ENCODE assay signal across 8 cellular contexts in genomic region chr17:60525347-60525623, GRCh38. TPM values are rescaled to one million over a fixed set of nuclear protein-coding genes. Genes with fewer than 3 reads are reported as not detected.
DNase-seq lines count a peak whose midpoint lies in the region; ATAC-seq, FAIRE-seq and TF ChIP-seq lines count a peak whose summit lies in the region.

No MANE protein-coding gene starts in this region.

- H3K4me3 Mint-ChIP-seq in activated naive CD8-positive, alpha-beta T cell treated with anti-CD3 and anti-CD28 coated beads for 36 hours, result peak overlapping the region; percentile 99

- WGBS in iPS DF 6.9 (ENCODE audit: insufficient coverage, insufficient read length), result no CpG with 5 or more reads among the region's 8 CpGs
- WGBS in small intestine, 3 donors, result 1 to 2% (median 1%) methylated on average over 8 of the region's 8 CpGs

- no peak for DNase-seq in BJ (ENCODE audit: low read depth)
- DNase-seq in HFF-Myc (ENCODE audit: extremely low read depth, low read depth), result no peak
- DNase-seq in activated naive CD8-positive, alpha-beta T cell treated with anti-CD3 and anti-CD28 coated beads for 36 hours, result no peak
- DNase-seq in iPS DF 6.9 (ENCODE audit: low read depth, low spot score), result no peak
- DNase-seq in small intestine, result no peak
- DNase-seq in GM13976 (ENCODE audit: low spot score), result no peak
- DNase-seq in activated effector memory CD4-positive, alpha-beta T cell treated with anti-CD3 and anti-CD28 coated beads, Interleukin-2, amount 50 U/mL, for 16 hours, result no peak

- FAIRE-seq in small intestine (lab: Jason Lieb, UNC), result no peak

- H3K4me1 Mint-ChIP-seq in activated naive CD8-positive, alpha-beta T cell treated with anti-CD3 and anti-CD28 coated beads for 36 hours, result peaks cover 26% of the 10 kb centered on the region

- no peaks in the 10 kb centered on the region for H3K9me3 ChIP-seq in iPS DF 6.9 (ENCODE audit: control insufficient read depth, insufficient read depth, low read length)
- H3K9me3 ChIP-seq in small intestine (ENCODE audit: control insufficient read depth, low read depth), result no peaks in the 10 kb centered on the region

- peaks cover 3% of the 10 kb centered on the region for H3K36me3 Mint-ChIP-seq in activated naive CD8-positive, alpha-beta T cell treated with anti-CD3 and anti-CD28 coated beads for 36 hours

- POLR2A ChIA-PET in BJ (lab: Charles Lee), result no interaction called here

- H3K9me3 Mint-ChIP-seq in activated naive CD8-positive, alpha-beta T cell treated with anti-CD3 and anti-CD28 coated beads for 36 hours, result no peaks in the 10 kb centered on the region

- in situ Hi-C loops in GM13976 (cut with MboI; ENCODE audit: low sequenced_read_pairs, unreplicated experiment), result no loop called here

- H3K36me3 ChIP-seq in BJ (ENCODE audit: control insufficient read depth, insufficient read depth, low read length) (no peaks in the 10 kb centered on the region), iPS DF 6.9 (ENCODE audit: control insufficient read depth, insufficient read depth, low read length) (no peaks in the 10 kb centered on the region), small intestine (ENCODE audit: control insufficient read depth in 2 of 2, insufficient read depth in 2 of 2, low read length in 2 of 2) (peaks cover 0 to 2% of the 10 kb centered on the region in 2 donors)

- peak overlapping the region; percentile 99 for H3K4me3 ChIP-seq in BJ (ENCODE audit: low read depth, low read length)
- peak overlapping the region; percentile 98 for H3K4me3 ChIP-seq in HFF-Myc (replicated peaks; ENCODE audit: low read depth, low read length)
- H3K4me3 ChIP-seq in iPS DF 6.9 (ENCODE audit: low read length), result peak overlapping the region; percentile 80
- H3K4me3 ChIP-seq in small intestine (ENCODE audit: low read depth in 1 of 2, low read length in 2 of 2), result peak overlapping the region; percentile 67 to 78

- H3K27me3 ChIP-seq in BJ (ENCODE audit: control insufficient read depth, insufficient read depth, low read length), result no peaks in the 10 kb centered on the region
- H3K27me3 ChIP-seq in iPS DF 6.9 (ENCODE audit: control insufficient read depth, insufficient read depth, low read length), result no peaks in the 10 kb centered on the region
- H3K27me3 ChIP-seq in small intestine (ENCODE audit: control insufficient read depth in 2 of 2, insufficient read depth in 2 of 2, low read length in 2 of 2), result no peaks in the 10 kb centered on the region

- H3K4me1 ChIP-seq in iPS DF 6.9 (ENCODE audit: control insufficient read depth, insufficient read depth, low read length) (no peaks in the 10 kb centered on the region), small intestine (ENCODE audit: control insufficient read depth in 2 of 2, insufficient read depth in 1 of 2, low read depth in 1 of 2, low read length in 1 of 2) (peaks cover 2 to 7% of the 10 kb centered on the region in 2 donors)

- no peak for ATAC-seq in HG03571 (IDR thresholded peaks at IDR 0.05; ENCODE audit: unreplicated experiment)

- H3K27me3 Mint-ChIP-seq in activated naive CD8-positive, alpha-beta T cell treated with anti-CD3 and anti-CD28 coated beads for 36 hours, result no peaks in the 10 kb centered on the region

- TF ChIP-seq CTCF in BJ (IDR thresholded peaks at IDR 0.05; ENCODE audit: insufficient read depth, low read depth, low read length) (no peak), HFF-Myc (IDR thresholded peaks at IDR 0.05; ENCODE audit: low read depth, low read length, missing control alignments) (no peak), GM13976 (IDR thresholded peaks at IDR 0.05; ENCODE audit: borderline replicate concordance, control extremely low read depth, extremely low read depth, insufficient read depth, missing control alignments) (no peak)

- H3K27ac Mint-ChIP-seq in activated naive CD8-positive, alpha-beta T cell treated with anti-CD3 and anti-CD28 coated beads for 36 hours, result peak overlapping the region; percentile 95

- CTCF ChIA-PET in BJ (lab: Yijun Ruan, JAX), result interaction anchor here (0.8 to 0.9 kb wide), 2 partner anchors 15 to 44 kb away, joined by 3 to 4 read pairs; no protein-coding TSS in a partner anchor

- H3K27ac ChIP-seq in iPS DF 6.9 (ENCODE audit: low read length) (no peak overlapping the region), small intestine (ENCODE audit: low read depth in 1 of 2, low read length in 1 of 2) (peak overlapping the region; percentile 98 to 99)

RNA-seq across cellular contexts. Expression of gene APPBP2, which starts 0.8 kb away (rescaled TPM):
- polyA plus RNA-seq in BJ (2011; rRNA removed), result 14.8 and 24.8 TPM in 2 replicates
- polyA minus RNA-seq in BJ (2011; rRNA and poly(A)+ RNA removed), result 37.6 and 39.6 TPM in 2 replicates
- total RNA-seq in activated naive CD8-positive, alpha-beta T cell treated with anti-CD3 and anti-CD28 coated beads for 36 hours, result 10 to 100 TPM; 21.8 to 23.5 TPM
- 1 to 10 TPM; 5.7 to 8.5 (median 7.6) TPM for polyA plus RNA-seq in small intestine
